In genomic region chr3:145094355-145094941, GRCh38 we compare ENCODE assay signal across 9 cellular contexts.
A peak's percentile ranks its signal among the peaks of the same experiment; 100 is the strongest.
DNase-seq lines count a peak whose midpoint lies in the region; ATAC-seq and TF ChIP-seq lines count a peak whose summit lies in the region.
"Had no signal": no experiment of that assay in that cellular context is flagged by ENCODE, and none has a peak within 500 bp of the region (broad histone marks: within the 10 kb centered on the region; RNA-seq: fewer than 3 reads in every experiment).

No MANE protein-coding gene starts in this region.

- no peaks in the 10 kb centered on the region for H3K4me1 ChIP-seq in breast epithelium

- POLR2A ChIA-PET in MCF 10A (lab: Yijun Ruan, JAX) = no interaction called here

- H3K4me1 Mint-ChIP-seq in MCF 10A (ENCODE audit: insufficient read depth, unreplicated experiment) = no peaks in the 10 kb centered on the region
- H3K4me1 Mint-ChIP-seq: CD4-positive, CD25-positive, alpha-beta regulatory T cell had no signal

- H3K9me3 Mint-ChIP-seq in MCF 10A (ENCODE audit: unreplicated experiment) = no peaks in the 10 kb centered on the region

- H3K27ac Mint-ChIP-seq in MCF 10A (ENCODE audit: low read depth, unreplicated experiment) = peak overlapping the region; percentile 46
- H3K27ac Mint-ChIP-seq: CD4-positive, CD25-positive, alpha-beta regulatory T cell had no signal

- ATAC-seq in HG02885 (IDR thresholded peaks at IDR 0.05; ENCODE audit: poor library complexity, unreplicated experiment) = peak; percentile 97

- TF ChIP-seq CTCF in MCF 10A (IDR thresholded peaks at IDR 0.05; ENCODE audit: unreplicated experiment) = no peak
- TF ChIP-seq CTCF in breast epithelium (IDR thresholded peaks at IDR 0.05) = no peak

- H3K27me3 Mint-ChIP-seq in MCF 10A (ENCODE audit: insufficient read depth, unreplicated experiment) = no peaks in the 10 kb centered on the region
- H3K27me3 Mint-ChIP-seq: CD4-positive, CD25-positive, alpha-beta regulatory T cell had no signal

- H3K27ac ChIP-seq in breast epithelium = no peak overlapping the region

- H3K4me3 ChIP-seq in breast epithelium = no peak overlapping the region

- DNase-seq in MCF 10A (ENCODE audit: unreplicated experiment) = peak; percentile 57
- DNase-seq in breast epithelium (ENCODE audit: low spot score in 2 of 2) = no peak
- peak; percentile 40 for DNase-seq in NCI-H524 treated with DMSO at 0.1 percent for 48 hours (lab: John Stamatoyannopoulos, UW)
- DNase-seq in fibroblast of gingiva (ENCODE audit: low read depth) = peak; percentile 66
- DNase-seq in activated CD4-positive, alpha-beta T cell treated with anti-CD3 and anti-CD28 coated beads for 4 hours = no peak
- no peak for DNase-seq in NCI-H128 (lab: John Stamatoyannopoulos, UW; ENCODE audit: unreplicated experiment)
- no peak for DNase-seq in activated CD4-positive, alpha-beta T cell treated with anti-CD3 and anti-CD28 coated beads, Interleukin-2, amount 50 U/mL, for 4 hours

- intact Hi-C loops in MCF 10A (cut with micrococcal nuclease) (no loop called here), breast epithelium (cut with DNase I; ENCODE audit: low total_unique reads) (no loop called here)

- H3K36me3 ChIP-seq in breast epithelium = no peaks in the 10 kb centered on the region

- no peak for TF ChIP-seq POLR2A in breast epithelium (IDR thresholded peaks at IDR 0.05)

- no TSS peak for BruUV-seq in MCF 10A (replicated peaks; lab: Mats Ljungman, UMichigan)

- no peaks in the 10 kb centered on the region for H3K9me3 ChIP-seq in breast epithelium

- CTCF ChIA-PET in MCF 10A (lab: Yijun Ruan, JAX) = no interaction called here

- no peaks in the 10 kb centered on the region for H3K36me3 Mint-ChIP-seq in MCF 10A (ENCODE audit: insufficient read depth, unreplicated experiment)
- H3K36me3 Mint-ChIP-seq: CD4-positive, CD25-positive, alpha-beta regulatory T cell had no signal

- no peaks in the 10 kb centered on the region for H3K27me3 ChIP-seq in breast epithelium

- H3K4me3 Mint-ChIP-seq in MCF 10A (ENCODE audit: unreplicated experiment) = no peak overlapping the region
- H3K4me3 Mint-ChIP-seq: CD4-positive, CD25-positive, alpha-beta regulatory T cell had no signal

Comparison
In these comparisons a context has a peak if more than half of its experiments do, and no peak if none do; other contexts are left out.
1. DNase-seq: peak in MCF 10A (single experiment), NCI-H524 treated with DMSO at 0.1 percent for 48 hours (single experiment) and fibroblast of gingiva (single experiment); none in breast epithelium (0 of 2), activated CD4-positive, alpha-beta T cell treated with anti-CD3 and anti-CD28 coated beads for 4 hours (0 of 2), NCI-H128 (single experiment) and activated CD4-positive, alpha-beta T cell treated with anti-CD3 and anti-CD28 coated beads, Interleukin-2, amount 50 U/mL, for 4 hours (0 of 2).